1 cellular context compared by ENCODE assay signal in genomic region chr5:178357678-178358077, GRCh38.
TF ChIP-seq lines count a peak whose summit lies in the region.

No MANE protein-coding gene starts in this region.

TF ChIP-seq in HepG2, 621 proteins besides CTCF, POLR2A, EP300 and RAD21 (continued from another document):
- no peak for TF ChIP-seq CREB3 (CRISPR knock-in tag; IDR thresholded peaks at IDR 0.05)
- no peak for TF ChIP-seq ZNF512B (CRISPR knock-in tag; IDR thresholded peaks at IDR 0.05; ENCODE audit: borderline replicate concordance)
- TF ChIP-seq ZNF335 (CRISPR knock-in tag; IDR thresholded peaks at IDR 0.05), result no peak
- no peak for TF ChIP-seq ZHX1 (CRISPR knock-in tag; IDR thresholded peaks at IDR 0.05; ENCODE audit: low read depth)
- TF ChIP-seq HNRNPK (IDR thresholded peaks at IDR 0.05; ENCODE audit: low read depth, low read length, poor library complexity, severe bottlenecking), result no peak
- TF ChIP-seq NR2C2 (CRISPR knock-in tag; IDR thresholded peaks at IDR 0.05; ENCODE audit: borderline replicate concordance), result no peak
- TF ChIP-seq IRF2 (CRISPR knock-in tag; IDR thresholded peaks at IDR 0.05), result no peak
- TF ChIP-seq ZNF75D (CRISPR knock-in tag; IDR thresholded peaks at IDR 0.05; ENCODE audit: borderline replicate concordance), result no peak
